In genomic region chr5:172975289-172975688, GRCh38 we compare ENCODE assay signal across 1 cellular context.
TF ChIP-seq lines count a peak whose summit lies in the region.

No MANE protein-coding gene starts in this region.

TF ChIP-seq in HepG2, 621 proteins besides CTCF, POLR2A, EP300 and RAD21 (continued from another document):
- TF ChIP-seq ZNF407 (CRISPR knock-in tag; IDR thresholded peaks at IDR 0.05; ENCODE audit: not compliant biosample characterization) (no peak), ZFP1 (CRISPR knock-in tag; IDR thresholded peaks at IDR 0.05) (no peak), ZEB1 (IDR thresholded peaks at IDR 0.05; ENCODE audit: insufficient replicate concordance, low read depth) (no peak)
